ENCODE assay signal across 1 cellular context in the genomic region with DNA sequence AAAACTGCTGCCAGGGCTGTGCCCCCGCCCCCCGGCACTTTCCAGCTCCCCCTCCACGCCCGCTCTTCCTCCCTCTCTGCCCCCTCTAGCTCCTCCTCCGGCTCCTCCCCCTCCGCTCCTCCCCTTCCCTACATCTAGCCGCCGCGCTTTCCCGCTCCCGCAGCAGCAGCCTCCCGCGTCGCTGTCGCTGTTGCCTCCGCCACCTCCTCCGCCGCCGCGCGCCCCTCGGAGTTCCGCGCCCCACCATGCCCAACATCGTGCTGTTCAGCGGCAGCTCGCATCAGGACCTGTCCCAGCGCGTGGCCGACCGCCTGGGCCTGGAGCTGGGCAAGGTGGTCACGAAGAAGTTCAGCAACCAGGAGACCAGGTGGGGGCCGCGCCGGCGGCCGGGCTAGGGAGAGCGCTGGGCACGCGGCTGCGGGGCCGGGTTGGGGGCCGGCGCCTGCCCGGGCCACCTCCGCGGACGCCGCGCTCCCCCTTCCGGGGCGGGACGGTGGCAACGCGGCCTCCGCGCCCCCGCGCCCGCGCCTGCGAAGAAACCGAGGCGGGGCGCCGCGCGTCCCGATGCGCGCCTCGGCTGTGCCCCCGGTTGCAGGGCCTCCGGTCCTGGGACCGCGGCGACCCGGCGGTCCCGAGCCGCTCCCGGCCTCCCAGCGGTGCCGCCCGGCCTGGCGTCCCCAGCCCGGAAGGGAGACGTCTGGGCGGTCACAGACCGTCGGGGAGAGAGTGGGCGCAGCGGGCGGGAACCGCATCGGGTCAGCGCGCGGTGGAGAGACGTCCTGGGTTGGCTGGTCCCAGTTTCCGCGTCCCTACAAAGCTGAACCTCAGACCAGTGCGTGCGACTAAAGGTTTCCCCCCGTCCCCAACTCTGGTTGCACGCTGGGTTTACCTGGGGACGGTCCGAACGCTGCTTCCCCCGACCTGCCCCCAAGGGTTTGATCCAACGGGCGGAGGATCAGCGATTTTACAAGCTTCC.
A peak's percentile ranks its signal among the peaks of the same experiment; 100 is the strongest.
TF ChIP-seq lines count a peak whose summit lies in the region.

Gene PRPS2, plus strand, starts transcription at position 160 of the 976 bp plus-strand sequence. Its CDS starts 86 bp downstream, at position 246.

TF ChIP-seq in K562, 482 proteins besides CTCF, POLR2A, EP300 and RAD21 (continued from another document and continues in another):
- TF ChIP-seq, protein P1, sequence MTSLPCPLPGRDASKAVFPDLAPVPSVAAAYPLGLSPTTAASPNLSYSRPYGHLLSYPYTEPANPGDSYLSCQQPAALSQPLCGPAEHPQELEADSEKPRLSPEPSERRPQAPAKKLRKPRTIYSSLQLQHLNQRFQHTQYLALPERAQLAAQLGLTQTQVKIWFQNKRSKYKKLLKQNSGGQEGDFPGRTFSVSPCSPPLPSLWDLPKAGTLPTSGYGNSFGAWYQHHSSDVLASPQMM (CRISPR knock-in tag; IDR thresholded peaks at IDR 0.05) = no peak
- TF ChIP-seq TAF15 (IDR thresholded peaks at IDR 0.05; ENCODE audit: low read depth, low read length) (no peak), NFE2L1 (tag; IDR thresholded peaks at IDR 0.05; ENCODE audit: borderline replicate concordance, low read depth) (no peak), NFIC (IDR thresholded peaks at IDR 0.05) (peak; percentile 23; the same call in 1 of the 2 replicates), FOXP1 (CRISPR knock-in tag; IDR thresholded peaks at IDR 0.05) (no peak), CCAR2 (IDR thresholded peaks at IDR 0.05; ENCODE audit: low read depth, low read length) (no peak), ZNF766 (CRISPR knock-in tag; conservative IDR thresholded peaks at IDR 0.05) (no peak), TFE3 (CRISPR knock-in tag; IDR thresholded peaks at IDR 0.05) (no peak), ZNF57 (CRISPR knock-in tag; IDR thresholded peaks at IDR 0.05) (no peak), MXI1 (IDR thresholded peaks at IDR 0.05; ENCODE audit: low read depth, low read length) (no peak), IRF2 (CRISPR knock-in tag; IDR thresholded peaks at IDR 0.05) (no peak), SMAD1 (IDR thresholded peaks at IDR 0.05; ENCODE audit: low read depth, low read length, partially characterized antibody) (no peak), SMC3 (conservative IDR thresholded peaks at IDR 0.05; ENCODE audit: insufficient read depth, low read depth, low read length) (no peak), RBFOX2 (IDR thresholded peaks at IDR 0.05; ENCODE audit: low read depth, low read length) (peak; percentile 85), PHB2 (IDR thresholded peaks at IDR 0.05; ENCODE audit: low read depth) (no peak)
- TF ChIP-seq, protein P2, sequence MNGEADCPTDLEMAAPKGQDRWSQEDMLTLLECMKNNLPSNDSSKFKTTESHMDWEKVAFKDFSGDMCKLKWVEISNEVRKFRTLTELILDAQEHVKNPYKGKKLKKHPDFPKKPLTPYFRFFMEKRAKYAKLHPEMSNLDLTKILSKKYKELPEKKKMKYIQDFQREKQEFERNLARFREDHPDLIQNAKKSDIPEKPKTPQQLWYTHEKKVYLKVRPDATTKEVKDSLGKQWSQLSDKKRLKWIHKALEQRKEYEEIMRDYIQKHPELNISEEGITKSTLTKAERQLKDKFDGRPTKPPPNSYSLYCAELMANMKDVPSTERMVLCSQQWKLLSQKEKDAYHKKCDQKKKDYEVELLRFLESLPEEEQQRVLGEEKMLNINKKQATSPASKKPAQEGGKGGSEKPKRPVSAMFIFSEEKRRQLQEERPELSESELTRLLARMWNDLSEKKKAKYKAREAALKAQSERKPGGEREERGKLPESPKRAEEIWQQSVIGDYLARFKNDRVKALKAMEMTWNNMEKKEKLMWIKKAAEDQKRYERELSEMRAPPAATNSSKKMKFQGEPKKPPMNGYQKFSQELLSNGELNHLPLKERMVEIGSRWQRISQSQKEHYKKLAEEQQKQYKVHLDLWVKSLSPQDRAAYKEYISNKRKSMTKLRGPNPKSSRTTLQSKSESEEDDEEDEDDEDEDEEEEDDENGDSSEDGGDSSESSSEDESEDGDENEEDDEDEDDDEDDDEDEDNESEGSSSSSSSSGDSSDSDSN (IDR thresholded peaks at IDR 0.05; ENCODE audit: borderline replicate concordance in 1 of 2, low read depth in 2 of 2, low read length in 2 of 2) = peak in 1 of 2 experiments; percentile 56; a peak in 1 of 4 replicates
- TF ChIP-seq, protein P3, sequence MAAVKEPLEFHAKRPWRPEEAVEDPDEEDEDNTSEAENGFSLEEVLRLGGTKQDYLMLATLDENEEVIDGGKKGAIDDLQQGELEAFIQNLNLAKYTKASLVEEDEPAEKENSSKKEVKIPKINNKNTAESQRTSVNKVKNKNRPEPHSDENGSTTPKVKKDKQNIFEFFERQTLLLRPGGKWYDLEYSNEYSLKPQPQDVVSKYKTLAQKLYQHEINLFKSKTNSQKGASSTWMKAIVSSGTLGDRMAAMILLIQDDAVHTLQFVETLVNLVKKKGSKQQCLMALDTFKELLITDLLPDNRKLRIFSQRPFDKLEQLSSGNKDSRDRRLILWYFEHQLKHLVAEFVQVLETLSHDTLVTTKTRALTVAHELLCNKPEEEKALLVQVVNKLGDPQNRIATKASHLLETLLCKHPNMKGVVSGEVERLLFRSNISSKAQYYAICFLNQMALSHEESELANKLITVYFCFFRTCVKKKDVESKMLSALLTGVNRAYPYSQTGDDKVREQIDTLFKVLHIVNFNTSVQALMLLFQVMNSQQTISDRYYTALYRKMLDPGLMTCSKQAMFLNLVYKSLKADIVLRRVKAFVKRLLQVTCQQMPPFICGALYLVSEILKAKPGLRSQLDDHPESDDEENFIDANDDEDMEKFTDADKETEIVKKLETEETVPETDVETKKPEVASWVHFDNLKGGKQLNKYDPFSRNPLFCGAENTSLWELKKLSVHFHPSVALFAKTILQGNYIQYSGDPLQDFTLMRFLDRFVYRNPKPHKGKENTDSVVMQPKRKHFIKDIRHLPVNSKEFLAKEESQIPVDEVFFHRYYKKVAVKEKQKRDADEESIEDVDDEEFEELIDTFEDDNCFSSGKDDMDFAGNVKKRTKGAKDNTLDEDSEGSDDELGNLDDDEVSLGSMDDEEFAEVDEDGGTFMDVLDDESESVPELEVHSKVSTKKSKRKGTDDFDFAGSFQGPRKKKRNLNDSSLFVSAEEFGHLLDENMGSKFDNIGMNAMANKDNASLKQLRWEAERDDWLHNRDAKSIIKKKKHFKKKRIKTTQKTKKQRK (IDR thresholded peaks at IDR 0.05; ENCODE audit: borderline replicate concordance, low read depth, low read length) = no peak
- TF ChIP-seq, protein P4, sequence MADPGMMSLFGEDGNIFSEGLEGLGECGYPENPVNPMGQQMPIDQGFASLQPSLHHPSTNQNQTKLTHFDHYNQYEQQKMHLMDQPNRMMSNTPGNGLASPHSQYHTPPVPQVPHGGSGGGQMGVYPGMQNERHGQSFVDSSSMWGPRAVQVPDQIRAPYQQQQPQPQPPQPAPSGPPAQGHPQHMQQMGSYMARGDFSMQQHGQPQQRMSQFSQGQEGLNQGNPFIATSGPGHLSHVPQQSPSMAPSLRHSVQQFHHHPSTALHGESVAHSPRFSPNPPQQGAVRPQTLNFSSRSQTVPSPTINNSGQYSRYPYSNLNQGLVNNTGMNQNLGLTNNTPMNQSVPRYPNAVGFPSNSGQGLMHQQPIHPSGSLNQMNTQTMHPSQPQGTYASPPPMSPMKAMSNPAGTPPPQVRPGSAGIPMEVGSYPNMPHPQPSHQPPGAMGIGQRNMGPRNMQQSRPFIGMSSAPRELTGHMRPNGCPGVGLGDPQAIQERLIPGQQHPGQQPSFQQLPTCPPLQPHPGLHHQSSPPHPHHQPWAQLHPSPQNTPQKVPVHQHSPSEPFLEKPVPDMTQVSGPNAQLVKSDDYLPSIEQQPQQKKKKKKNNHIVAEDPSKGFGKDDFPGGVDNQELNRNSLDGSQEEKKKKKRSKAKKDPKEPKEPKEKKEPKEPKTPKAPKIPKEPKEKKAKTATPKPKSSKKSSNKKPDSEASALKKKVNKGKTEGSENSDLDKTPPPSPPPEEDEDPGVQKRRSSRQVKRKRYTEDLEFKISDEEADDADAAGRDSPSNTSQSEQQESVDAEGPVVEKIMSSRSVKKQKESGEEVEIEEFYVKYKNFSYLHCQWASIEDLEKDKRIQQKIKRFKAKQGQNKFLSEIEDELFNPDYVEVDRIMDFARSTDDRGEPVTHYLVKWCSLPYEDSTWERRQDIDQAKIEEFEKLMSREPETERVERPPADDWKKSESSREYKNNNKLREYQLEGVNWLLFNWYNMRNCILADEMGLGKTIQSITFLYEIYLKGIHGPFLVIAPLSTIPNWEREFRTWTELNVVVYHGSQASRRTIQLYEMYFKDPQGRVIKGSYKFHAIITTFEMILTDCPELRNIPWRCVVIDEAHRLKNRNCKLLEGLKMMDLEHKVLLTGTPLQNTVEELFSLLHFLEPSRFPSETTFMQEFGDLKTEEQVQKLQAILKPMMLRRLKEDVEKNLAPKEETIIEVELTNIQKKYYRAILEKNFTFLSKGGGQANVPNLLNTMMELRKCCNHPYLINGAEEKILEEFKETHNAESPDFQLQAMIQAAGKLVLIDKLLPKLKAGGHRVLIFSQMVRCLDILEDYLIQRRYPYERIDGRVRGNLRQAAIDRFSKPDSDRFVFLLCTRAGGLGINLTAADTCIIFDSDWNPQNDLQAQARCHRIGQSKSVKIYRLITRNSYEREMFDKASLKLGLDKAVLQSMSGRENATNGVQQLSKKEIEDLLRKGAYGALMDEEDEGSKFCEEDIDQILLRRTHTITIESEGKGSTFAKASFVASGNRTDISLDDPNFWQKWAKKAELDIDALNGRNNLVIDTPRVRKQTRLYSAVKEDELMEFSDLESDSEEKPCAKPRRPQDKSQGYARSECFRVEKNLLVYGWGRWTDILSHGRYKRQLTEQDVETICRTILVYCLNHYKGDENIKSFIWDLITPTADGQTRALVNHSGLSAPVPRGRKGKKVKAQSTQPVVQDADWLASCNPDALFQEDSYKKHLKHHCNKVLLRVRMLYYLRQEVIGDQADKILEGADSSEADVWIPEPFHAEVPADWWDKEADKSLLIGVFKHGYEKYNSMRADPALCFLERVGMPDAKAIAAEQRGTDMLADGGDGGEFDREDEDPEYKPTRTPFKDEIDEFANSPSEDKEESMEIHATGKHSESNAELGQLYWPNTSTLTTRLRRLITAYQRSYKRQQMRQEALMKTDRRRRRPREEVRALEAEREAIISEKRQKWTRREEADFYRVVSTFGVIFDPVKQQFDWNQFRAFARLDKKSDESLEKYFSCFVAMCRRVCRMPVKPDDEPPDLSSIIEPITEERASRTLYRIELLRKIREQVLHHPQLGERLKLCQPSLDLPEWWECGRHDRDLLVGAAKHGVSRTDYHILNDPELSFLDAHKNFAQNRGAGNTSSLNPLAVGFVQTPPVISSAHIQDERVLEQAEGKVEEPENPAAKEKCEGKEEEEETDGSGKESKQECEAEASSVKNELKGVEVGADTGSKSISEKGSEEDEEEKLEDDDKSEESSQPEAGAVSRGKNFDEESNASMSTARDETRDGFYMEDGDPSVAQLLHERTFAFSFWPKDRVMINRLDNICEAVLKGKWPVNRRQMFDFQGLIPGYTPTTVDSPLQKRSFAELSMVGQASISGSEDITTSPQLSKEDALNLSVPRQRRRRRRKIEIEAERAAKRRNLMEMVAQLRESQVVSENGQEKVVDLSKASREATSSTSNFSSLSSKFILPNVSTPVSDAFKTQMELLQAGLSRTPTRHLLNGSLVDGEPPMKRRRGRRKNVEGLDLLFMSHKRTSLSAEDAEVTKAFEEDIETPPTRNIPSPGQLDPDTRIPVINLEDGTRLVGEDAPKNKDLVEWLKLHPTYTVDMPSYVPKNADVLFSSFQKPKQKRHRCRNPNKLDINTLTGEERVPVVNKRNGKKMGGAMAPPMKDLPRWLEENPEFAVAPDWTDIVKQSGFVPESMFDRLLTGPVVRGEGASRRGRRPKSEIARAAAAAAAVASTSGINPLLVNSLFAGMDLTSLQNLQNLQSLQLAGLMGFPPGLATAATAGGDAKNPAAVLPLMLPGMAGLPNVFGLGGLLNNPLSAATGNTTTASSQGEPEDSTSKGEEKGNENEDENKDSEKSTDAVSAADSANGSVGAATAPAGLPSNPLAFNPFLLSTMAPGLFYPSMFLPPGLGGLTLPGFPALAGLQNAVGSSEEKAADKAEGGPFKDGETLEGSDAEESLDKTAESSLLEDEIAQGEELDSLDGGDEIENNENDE (IDR thresholded peaks at IDR 0.05; ENCODE audit: low read depth, low read length) = no peak
- TF ChIP-seq, protein P5, sequence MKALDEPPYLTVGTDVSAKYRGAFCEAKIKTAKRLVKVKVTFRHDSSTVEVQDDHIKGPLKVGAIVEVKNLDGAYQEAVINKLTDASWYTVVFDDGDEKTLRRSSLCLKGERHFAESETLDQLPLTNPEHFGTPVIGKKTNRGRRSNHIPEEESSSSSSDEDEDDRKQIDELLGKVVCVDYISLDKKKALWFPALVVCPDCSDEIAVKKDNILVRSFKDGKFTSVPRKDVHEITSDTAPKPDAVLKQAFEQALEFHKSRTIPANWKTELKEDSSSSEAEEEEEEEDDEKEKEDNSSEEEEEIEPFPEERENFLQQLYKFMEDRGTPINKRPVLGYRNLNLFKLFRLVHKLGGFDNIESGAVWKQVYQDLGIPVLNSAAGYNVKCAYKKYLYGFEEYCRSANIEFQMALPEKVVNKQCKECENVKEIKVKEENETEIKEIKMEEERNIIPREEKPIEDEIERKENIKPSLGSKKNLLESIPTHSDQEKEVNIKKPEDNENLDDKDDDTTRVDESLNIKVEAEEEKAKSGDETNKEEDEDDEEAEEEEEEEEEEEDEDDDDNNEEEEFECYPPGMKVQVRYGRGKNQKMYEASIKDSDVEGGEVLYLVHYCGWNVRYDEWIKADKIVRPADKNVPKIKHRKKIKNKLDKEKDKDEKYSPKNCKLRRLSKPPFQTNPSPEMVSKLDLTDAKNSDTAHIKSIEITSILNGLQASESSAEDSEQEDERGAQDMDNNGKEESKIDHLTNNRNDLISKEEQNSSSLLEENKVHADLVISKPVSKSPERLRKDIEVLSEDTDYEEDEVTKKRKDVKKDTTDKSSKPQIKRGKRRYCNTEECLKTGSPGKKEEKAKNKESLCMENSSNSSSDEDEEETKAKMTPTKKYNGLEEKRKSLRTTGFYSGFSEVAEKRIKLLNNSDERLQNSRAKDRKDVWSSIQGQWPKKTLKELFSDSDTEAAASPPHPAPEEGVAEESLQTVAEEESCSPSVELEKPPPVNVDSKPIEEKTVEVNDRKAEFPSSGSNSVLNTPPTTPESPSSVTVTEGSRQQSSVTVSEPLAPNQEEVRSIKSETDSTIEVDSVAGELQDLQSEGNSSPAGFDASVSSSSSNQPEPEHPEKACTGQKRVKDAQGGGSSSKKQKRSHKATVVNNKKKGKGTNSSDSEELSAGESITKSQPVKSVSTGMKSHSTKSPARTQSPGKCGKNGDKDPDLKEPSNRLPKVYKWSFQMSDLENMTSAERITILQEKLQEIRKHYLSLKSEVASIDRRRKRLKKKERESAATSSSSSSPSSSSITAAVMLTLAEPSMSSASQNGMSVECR (CRISPR knock-in tag; IDR thresholded peaks at IDR 0.05) = 0 out of 2 replicates have a peak, but pooled peaks have one; percentile 15
